Comparison of ENCODE assay signal across 22 cellular contexts in genomic region chr20:36593347-36593746, GRCh38. TPM values are rescaled to one million over a fixed set of nuclear protein-coding genes. Genes with fewer than 3 reads are reported as not detected.
DNase-seq lines count a peak whose midpoint lies in the region; ATAC-seq, FAIRE-seq and TF ChIP-seq lines count a peak whose summit lies in the region.
"Had no signal": no experiment of that assay in that cellular context is flagged by ENCODE, and none has a peak within 500 bp of the region (broad histone marks: within the 10 kb centered on the region; RNA-seq: fewer than 3 reads in every experiment).

No MANE protein-coding gene starts in this region.

- in situ Hi-C loops in HepG2 (cut with HindIII; ENCODE audit: extremely low pct_ligation_motif_present, low pct_unique_long_range_greater_than_20kb), result loop anchor here (5.0 kb wide), 1 partner anchor 36 kb away; no protein-coding TSS in a partner anchor

- TF ChIP-seq RAD21 in HepG2 (CRISPR knock-in tag; IDR thresholded peaks at IDR 0.05), result no peak

- no peak for TF ChIP-seq EP300 in HepG2 (IDR thresholded peaks at IDR 0.05; ENCODE audit: low read depth in 2 of 2, low read length in 2 of 2)
- no peak for TF ChIP-seq EP300 in HepG2 (CRISPR knock-in tag; IDR thresholded peaks at IDR 0.05; ENCODE audit: borderline replicate concordance)

- no TSS peak for BruUV-seq in HepG2 (replicated peaks; lab: Mats Ljungman, UMichigan)

- no peak overlapping the region for H3K4me3 Mint-ChIP-seq in activated naive CD8-positive, alpha-beta T cell treated with anti-CD3 and anti-CD28 coated beads, Interleukin-2, amount 10 ng/mL, durations not matched to agents 7 days and 5 days
- H3K4me3 Mint-ChIP-seq: endodermal cell had no signal

- H3K36me3 ChIP-seq in HepG2 (replicated peaks in 1 of 2; ENCODE audit: control insufficient read depth in 1 of 2, insufficient read depth in 2 of 2, low read length in 2 of 2), result peaks cover 17 to 30% of the 10 kb centered on the region in 2 experiments
- peaks cover 0 to 6% (median 0%) of the 10 kb centered on the region in 4 donors for H3K36me3 ChIP-seq in right lobe of liver
- H3K36me3 ChIP-seq in OCI-LY3 (replicated peaks; ENCODE audit: low read depth, low read length), result peaks cover 45% of the 10 kb centered on the region
- H3K36me3 ChIP-seq: ascending aorta had no signal

- H3K9me3 Mint-ChIP-seq in activated naive CD8-positive, alpha-beta T cell treated with anti-CD3 and anti-CD28 coated beads, Interleukin-2, amount 10 ng/mL, durations not matched to agents 7 days and 5 days, result no peaks in the 10 kb centered on the region

- peaks cover 20% of the 10 kb centered on the region for H3K36me3 Mint-ChIP-seq in activated naive CD8-positive, alpha-beta T cell treated with anti-CD3 and anti-CD28 coated beads, Interleukin-2, amount 10 ng/mL, durations not matched to agents 7 days and 5 days

- no peaks in the 10 kb centered on the region for H3K27me3 Mint-ChIP-seq in activated naive CD8-positive, alpha-beta T cell treated with anti-CD3 and anti-CD28 coated beads, Interleukin-2, amount 10 ng/mL, durations not matched to agents 7 days and 5 days

- peak overlapping the region; percentile 78 for H3K27ac Mint-ChIP-seq in activated naive CD8-positive, alpha-beta T cell treated with anti-CD3 and anti-CD28 coated beads, Interleukin-2, amount 10 ng/mL, durations not matched to agents 7 days and 5 days

- H3K27me3 ChIP-seq in HepG2 (ENCODE audit: control insufficient read depth in 1 of 2, insufficient read depth in 2 of 2, low read length in 2 of 2) (no peaks in the 10 kb centered on the region), right lobe of liver (no peaks in the 10 kb centered on the region), OCI-LY3 (ENCODE audit: low read depth, low read length) (no peaks in the 10 kb centered on the region)
- H3K27me3 ChIP-seq: ascending aorta had no signal

- TF ChIP-seq POLR2A in HepG2 (IDR thresholded peaks at IDR 0.05; ENCODE audit: insufficient read depth in 1 of 2, low read depth in 2 of 2, low read length in 2 of 2) (no peak), right lobe of liver (IDR thresholded peaks at IDR 0.05) (no peak)

- H4K20me1 ChIP-seq in HepG2 (ENCODE audit: insufficient read depth, low read length) (no peaks in the 10 kb centered on the region), OCI-LY3 (ENCODE audit: insufficient read depth, low read length) (no peaks in the 10 kb centered on the region)

- H3K4me1 Mint-ChIP-seq in activated naive CD8-positive, alpha-beta T cell treated with anti-CD3 and anti-CD28 coated beads, Interleukin-2, amount 10 ng/mL, durations not matched to agents 7 days and 5 days, result peaks cover 38% of the 10 kb centered on the region

- H3K79me2 ChIP-seq in HepG2 (ENCODE audit: insufficient read depth, low read length) (no peaks in the 10 kb centered on the region), OCI-LY3 (ENCODE audit: low read length) (peaks cover 36% of the 10 kb centered on the region)

- H3K4me1 ChIP-seq in HepG2 (ENCODE audit: insufficient read depth, low read length), result peaks cover under 1% of the 10 kb centered on the region; the same call in 1 of the 2 replicates
- no peaks in the 10 kb centered on the region for H3K4me1 ChIP-seq in right lobe of liver
- peaks cover 56% of the 10 kb centered on the region for H3K4me1 ChIP-seq in OCI-LY3 (ENCODE audit: low read length)
- H3K4me1 ChIP-seq: ascending aorta had no signal

- POLR2A ChIA-PET in HepG2 (lab: Yijun Ruan, JAX), result interaction anchor here (1.3 to 5.7 kb wide), 3 partner anchors 13 to 20 kb away, joined by 4 to 38 read pairs (median 9); partner anchors contain the start of genes RAB5IF and TGIF2
- POLR2A ChIA-PET in activated naive CD8-positive, alpha-beta T cell treated with anti-CD3 and anti-CD28 coated beads, Interleukin-2, amount 10 ng/mL, durations not matched to agents 7 days and 5 days (lab: Charles Lee), result interaction anchor here (5.1 to 18.2 kb wide), 3 partner anchors 12 to 19 kb away, joined by 38 to 195 read pairs (median 50); partner anchors contain the start of genes RAB5IF and TGIF2

- no peak overlapping the region for H3K4me2 ChIP-seq in HepG2 (ENCODE audit: low read depth, low read length)
- peak overlapping the region; percentile 82 for H3K4me2 ChIP-seq in OCI-LY3 (ENCODE audit: low read length)

- TF ChIP-seq CTCF in HepG2 (CRISPR knock-in tag; IDR thresholded peaks at IDR 0.05), result no peak
- TF ChIP-seq CTCF in right lobe of liver (IDR thresholded peaks at IDR 0.05), result no peak
- TF ChIP-seq CTCF in OCI-LY3 (IDR thresholded peaks at IDR 0.05; ENCODE audit: low read depth, low read length), result no peak

- no peak overlapping the region for H2AFZ ChIP-seq in HepG2 (ENCODE audit: low read length)
- H2AFZ ChIP-seq in OCI-LY3 (ENCODE audit: low read depth, low read length), result no peak overlapping the region

- no peak for ATAC-seq in HepG2
- no peak for ATAC-seq in right lobe of liver
- ATAC-seq in activated naive CD8-positive, alpha-beta T cell treated with anti-CD3 and anti-CD28 coated beads, Interleukin-2, amount 10 ng/mL, durations not matched to agents 7 days and 5 days (ENCODE audit: low read depth), result no peak

- intact Hi-C loops in HepG2 (cut with micrococcal nuclease; ENCODE audit: unreplicated experiment) (no loop called here), right lobe of liver (cut with DNase I) (no loop called here)

- no peak for DNase-seq in HepG2 (ENCODE audit: low spot score)
- no peak for DNase-seq in right lobe of liver
- DNase-seq in activated naive CD8-positive, alpha-beta T cell treated with anti-CD3 and anti-CD28 coated beads, Interleukin-2, amount 10 ng/mL, durations not matched to agents 7 days and 5 days, result no peak
- no peak for DNase-seq in hippocampal formation (lab: John Stamatoyannopoulos, UW)
- DNase-seq in NCI-H1417 (lab: John Stamatoyannopoulos, UW), result no peak
- DNase-seq in H4 (ENCODE audit: low spot score), result no peak
- DNase-seq: activated gamma-delta T cell; COR-L47; endodermal cell; glutamatergic neuron; left ventricle myocardium inferior; mucosa of descending colon; NCI-H1092 treated with DMSO at 0.1 percent for 48 hours; NCI-H2081 treated with DMSO at 0.1 percent for 48 hours; NCI-H510A treated with DMSO at 0.1 percent for 48 hours; SHP77; stimulated activated CD4-positive, alpha-beta T cell treated with anti-CD3 and anti-CD28 coated beads, Interleukin-12 subunit alpha, Interleukin-12 subunit beta, amount 100 ng/mL, for 4 hours had no signal

- H3K4me3 ChIP-seq in HepG2 (replicated peaks in 1 of 3; ENCODE audit: insufficient read depth in 1 of 3, low read depth in 2 of 3, low read length in 3 of 3) (no peak overlapping the region), right lobe of liver (no peak overlapping the region), OCI-LY3 (ENCODE audit: low read length) (peak overlapping the region; percentile 47; the same call in 1 of the 2 replicates)
- H3K4me3 ChIP-seq: ascending aorta, left ventricle myocardium inferior, mucosa of descending colon had no signal

- FAIRE-seq in HepG2 (lab: Jason Lieb, UNC), result no peak

- H3K27ac ChIP-seq in HepG2 (ENCODE audit: extremely low read length, insufficient read depth, low read length) (no peak overlapping the region), right lobe of liver (no peak overlapping the region), OCI-LY3 (ENCODE audit: low read length) (peak overlapping the region; percentile 98)
- H3K27ac ChIP-seq: ascending aorta, left ventricle myocardium inferior had no signal

- H3K9ac ChIP-seq in HepG2 (ENCODE audit: insufficient read depth, low read depth, low read length), result no peak overlapping the region
- peak overlapping the region; percentile 74 for H3K9ac ChIP-seq in OCI-LY3 (ENCODE audit: low read length)

- H3K9me3 ChIP-seq in HepG2 (ENCODE audit: low read length), result no peaks in the 10 kb centered on the region
- H3K9me3 ChIP-seq in right lobe of liver, result no peaks in the 10 kb centered on the region
- H3K9me3 ChIP-seq in OCI-LY3 (ENCODE audit: insufficient read depth, low read length), result no peaks in the 10 kb centered on the region
- H3K9me3 ChIP-seq: ascending aorta, left ventricle myocardium inferior, mucosa of descending colon had no signal

- WGBS in HepG2 (ENCODE audit: low lambda C conversion rate), result 94% methylated on average over 5 of the region's 5 CpGs
- WGBS in right lobe of liver (ENCODE audit: insufficient coverage, low coverage, low lambda C conversion rate, missing lambda C conversion rate), result no CpG with 5 or more reads among the region's 5 CpGs

- CTCF ChIA-PET in HepG2 (lab: Yijun Ruan, JAX; ENCODE audit: low intra/inter-chr PET ratio, low total read pairs), result interaction anchor here (1.3 to 2.1 kb wide), 2 partner anchors 18 to 37 kb away, joined by 4 to 10 read pairs; no protein-coding TSS in a partner anchor

RNA-seq across cellular contexts. Expression of gene RAB5IF, which starts 12.2 kb away (rescaled TPM):
- total RNA-seq in HepG2 (2016; rRNA removed; fragmentation: Illumina TruSeq; extraction: Trizol) (292 and 305 TPM in 2 replicates), right lobe of liver (100 to 1,000 TPM in 5 of 6 experiments, 10 to 100 TPM in 1; 78.1 to 232 (median 125) TPM)
- total RNA-seq in HepG2 (2016; cell fraction: cytosol; rRNA removed; fragmentation: Illumina TruSeq; extraction: Trizol; ENCODE audit: low read depth), result 190 and 258 TPM in 2 replicates
- 267 and 306 TPM in 2 replicates for total RNA-seq in HepG2 (2016; cell fraction: insoluble cytoplasmic fraction; rRNA removed; fragmentation: Illumina TruSeq; extraction: Trizol)
- 365 and 437 TPM in 2 replicates for total RNA-seq in HepG2 (2016; cell fraction: membrane; rRNA removed; fragmentation: Illumina TruSeq; extraction: Trizol)
- total RNA-seq in HepG2 (2016; cell fraction: nucleus; rRNA removed; fragmentation: Illumina TruSeq; extraction: Trizol), result 223 and 239 TPM in 2 replicates
- polyA plus RNA-seq in HepG2 (2011; rRNA removed), result 218 and 261 TPM in 2 replicates
- polyA plus RNA-seq in HepG2 (2011; cell fraction: cytosol; rRNA removed), result 176 and 232 TPM in 2 replicates
- polyA plus RNA-seq in HepG2 (2011; cell fraction: nucleus; rRNA removed), result 176 and 181 TPM in 2 replicates
- 118 and 180 TPM in 2 replicates for polyA plus RNA-seq in HepG2 (2012)
- polyA plus RNA-seq in HepG2 (2016; cell fraction: cytosol; fragmentation: Illumina TruSeq; extraction: Trizol; ENCODE audit: low read depth), result 222 and 320 TPM in 2 replicates
- 310 and 340 TPM in 2 replicates for polyA plus RNA-seq in HepG2 (2016; cell fraction: insoluble cytoplasmic fraction; fragmentation: Illumina TruSeq; extraction: Trizol; ENCODE audit: low read depth)
- 323 and 387 TPM in 2 replicates for polyA plus RNA-seq in HepG2 (2016; cell fraction: membrane; fragmentation: Illumina TruSeq; extraction: Trizol; ENCODE audit: low read depth)
- polyA plus RNA-seq in HepG2 (2016; cell fraction: nucleus; fragmentation: Illumina TruSeq; extraction: Trizol; ENCODE audit: insufficient read depth, low read depth), result 436 and 461 TPM in 2 replicates
- 97.1 and 193 TPM in 2 replicates for polyA minus RNA-seq in HepG2 (2011; rRNA and poly(A)+ RNA removed; ENCODE audit: low replicate concordance)
- polyA minus RNA-seq in HepG2 (2011; cell fraction: cytosol; rRNA and poly(A)+ RNA removed), result 56.5 and 59.2 TPM in 2 replicates
- 46.6 and 50.2 TPM in 2 replicates for polyA minus RNA-seq in HepG2 (2011; cell fraction: nucleus; rRNA and poly(A)+ RNA removed)
- 10 to 100 TPM; 73.1 to 76.1 TPM for total RNA-seq in activated naive CD8-positive, alpha-beta T cell treated with anti-CD3 and anti-CD28 coated beads, Interleukin-2, amount 10 ng/mL, durations not matched to agents 7 days and 5 days
- 215 and 237 TPM in 2 replicates for total RNA-seq in H4 (2014; rRNA removed; shearing (Covaris generic))

RNA-seq across cellular contexts. Expression of gene TGIF2, which starts 19.9 kb away (rescaled TPM):
- total RNA-seq in HepG2 (2016; rRNA removed; fragmentation: Illumina TruSeq; extraction: Trizol), result 53.9 and 60.3 TPM in 2 replicates
- total RNA-seq in HepG2 (2016; cell fraction: cytosol; rRNA removed; fragmentation: Illumina TruSeq; extraction: Trizol; ENCODE audit: low read depth), result 14.9 and 16.3 TPM in 2 replicates
- total RNA-seq in HepG2 (2016; cell fraction: insoluble cytoplasmic fraction; rRNA removed; fragmentation: Illumina TruSeq; extraction: Trizol), result 49.1 and 52.3 TPM in 2 replicates
- total RNA-seq in HepG2 (2016; cell fraction: membrane; rRNA removed; fragmentation: Illumina TruSeq; extraction: Trizol), result 65.6 and 66.2 TPM in 2 replicates
- 24.2 and 31.3 TPM in 2 replicates for total RNA-seq in HepG2 (2016; cell fraction: nucleus; rRNA removed; fragmentation: Illumina TruSeq; extraction: Trizol)
- polyA plus RNA-seq in HepG2 (2011; rRNA removed), result 41.3 and 49.9 TPM in 2 replicates
- polyA plus RNA-seq in HepG2 (2011; cell fraction: cytosol; rRNA removed), result 46.3 and 49.3 TPM in 2 replicates
- polyA plus RNA-seq in HepG2 (2011; cell fraction: nucleus; rRNA removed), result 32.5 and 35.0 TPM in 2 replicates
- 23.6 and 28.9 TPM in 2 replicates for polyA plus RNA-seq in HepG2 (2012)
- 12.4 and 13.0 TPM in 2 replicates for polyA plus RNA-seq in HepG2 (2016; cell fraction: cytosol; fragmentation: Illumina TruSeq; extraction: Trizol; ENCODE audit: low read depth)
- polyA plus RNA-seq in HepG2 (2016; cell fraction: insoluble cytoplasmic fraction; fragmentation: Illumina TruSeq; extraction: Trizol; ENCODE audit: low read depth), result 49.9 and 59.5 TPM in 2 replicates
- 44.7 and 47.8 TPM in 2 replicates for polyA plus RNA-seq in HepG2 (2016; cell fraction: membrane; fragmentation: Illumina TruSeq; extraction: Trizol; ENCODE audit: low read depth)
- polyA plus RNA-seq in HepG2 (2016; cell fraction: nucleus; fragmentation: Illumina TruSeq; extraction: Trizol; ENCODE audit: insufficient read depth, low read depth), result 38.6 and 40.7 TPM in 2 replicates
- 14.1 and 93.1 TPM in 2 replicates for polyA minus RNA-seq in HepG2 (2011; rRNA and poly(A)+ RNA removed; ENCODE audit: low replicate concordance)
- 38.7 and 42.5 TPM in 2 replicates for polyA minus RNA-seq in HepG2 (2011; cell fraction: cytosol; rRNA and poly(A)+ RNA removed)
- 19.2 and 22.9 TPM in 2 replicates for polyA minus RNA-seq in HepG2 (2011; cell fraction: nucleus; rRNA and poly(A)+ RNA removed)
- 1 to 10 TPM; 3.2 to 7.8 (median 5.9) TPM for total RNA-seq in right lobe of liver
- 10 to 100 TPM; 32.2 to 33.1 TPM for total RNA-seq in activated naive CD8-positive, alpha-beta T cell treated with anti-CD3 and anti-CD28 coated beads, Interleukin-2, amount 10 ng/mL, durations not matched to agents 7 days and 5 days
- total RNA-seq in H4 (2014; rRNA removed; shearing (Covaris generic)), result 6.6 and 9.0 TPM in 2 replicates

RNA-seq across cellular contexts. Expression of gene MYL9, which starts 52.0 kb away (rescaled TPM):
- total RNA-seq in HepG2 (2016; rRNA removed; fragmentation: Illumina TruSeq; extraction: Trizol) (2.2 and 2.7 TPM in 2 replicates), right lobe of liver (10 to 100 TPM in 4 of 6 experiments, 1 to 10 TPM in 2; 7.7 to 44.2 (median 18.1) TPM)
- total RNA-seq in HepG2 (2016; cell fraction: cytosol; rRNA removed; fragmentation: Illumina TruSeq; extraction: Trizol; ENCODE audit: low read depth), result 0.79 and 0.91 TPM in 2 replicates
- total RNA-seq in HepG2 (2016; cell fraction: insoluble cytoplasmic fraction; rRNA removed; fragmentation: Illumina TruSeq; extraction: Trizol), result 2.5 TPM in 2 replicates
- 1.5 and 2.5 TPM in 2 replicates for total RNA-seq in HepG2 (2016; cell fraction: membrane; rRNA removed; fragmentation: Illumina TruSeq; extraction: Trizol)
- total RNA-seq in HepG2 (2016; cell fraction: nucleus; rRNA removed; fragmentation: Illumina TruSeq; extraction: Trizol), result 1.3 and 1.7 TPM in 2 replicates
- polyA plus RNA-seq in HepG2 (2011; rRNA removed), result 0.87 and 1.1 TPM in 2 replicates
- 0.72 and 0.73 TPM in 2 replicates for polyA plus RNA-seq in HepG2 (2011; cell fraction: cytosol; rRNA removed)
- 0.59 and 0.69 TPM in 2 replicates for polyA plus RNA-seq in HepG2 (2011; cell fraction: nucleus; rRNA removed)
- 1.2 and 1.4 TPM in 2 replicates for polyA plus RNA-seq in HepG2 (2012)
- polyA plus RNA-seq in HepG2 (2016; cell fraction: cytosol; fragmentation: Illumina TruSeq; extraction: Trizol; ENCODE audit: low read depth), result 4.6 and 5.7 TPM in 2 replicates
- polyA plus RNA-seq in HepG2 (2016; cell fraction: insoluble cytoplasmic fraction; fragmentation: Illumina TruSeq; extraction: Trizol; ENCODE audit: low read depth), result 10.1 and 12.3 TPM in 2 replicates
- polyA plus RNA-seq in HepG2 (2016; cell fraction: membrane; fragmentation: Illumina TruSeq; extraction: Trizol; ENCODE audit: low read depth), result 6.4 and 6.8 TPM in 2 replicates
- 8.9 and 9.0 TPM in 2 replicates for polyA plus RNA-seq in HepG2 (2016; cell fraction: nucleus; fragmentation: Illumina TruSeq; extraction: Trizol; ENCODE audit: insufficient read depth, low read depth)
- 0.72 and 4.7 TPM in 2 replicates for polyA minus RNA-seq in HepG2 (2011; rRNA and poly(A)+ RNA removed; ENCODE audit: low replicate concordance)
- polyA minus RNA-seq in HepG2 (2011; cell fraction: cytosol; rRNA and poly(A)+ RNA removed), result 0.70 and 0.89 TPM in 2 replicates
- polyA minus RNA-seq in HepG2 (2011; cell fraction: nucleus; rRNA and poly(A)+ RNA removed), result 0.39 and 0.75 TPM in 2 replicates
- total RNA-seq in activated naive CD8-positive, alpha-beta T cell treated with anti-CD3 and anti-CD28 coated beads, Interleukin-2, amount 10 ng/mL, durations not matched to agents 7 days and 5 days, result under 1 TPM; 0.51 to 0.61 TPM
- total RNA-seq in H4 (2014; rRNA removed; shearing (Covaris generic)), result not detected in 2 replicates

RNA-seq across cellular contexts. Expression of gene SLA2, which starts 52.6 kb away (rescaled TPM):
- 1.6 and 1.8 TPM in 2 replicates for total RNA-seq in HepG2 (2016; rRNA removed; fragmentation: Illumina TruSeq; extraction: Trizol)
- total RNA-seq in HepG2 (2016; cell fraction: cytosol; rRNA removed; fragmentation: Illumina TruSeq; extraction: Trizol; ENCODE audit: low read depth), result 0.20 and 0.71 TPM in 2 replicates
- total RNA-seq in HepG2 (2016; cell fraction: insoluble cytoplasmic fraction; rRNA removed; fragmentation: Illumina TruSeq; extraction: Trizol), result 1.7 and 2.2 TPM in 2 replicates
- 1.8 TPM in 2 replicates for total RNA-seq in HepG2 (2016; cell fraction: membrane; rRNA removed; fragmentation: Illumina TruSeq; extraction: Trizol)
- total RNA-seq in HepG2 (2016; cell fraction: nucleus; rRNA removed; fragmentation: Illumina TruSeq; extraction: Trizol), result 0.94 and 1.2 TPM in 2 replicates
- 3.6 and 4.5 TPM in 2 replicates for polyA plus RNA-seq in HepG2 (2011; rRNA removed)
- 4.4 and 4.5 TPM in 2 replicates for polyA plus RNA-seq in HepG2 (2011; cell fraction: cytosol; rRNA removed)
- polyA plus RNA-seq in HepG2 (2011; cell fraction: nucleus; rRNA removed), result 2.9 and 3.0 TPM in 2 replicates
- 1.2 and 2.0 TPM in 2 replicates for polyA plus RNA-seq in HepG2 (2012)
- 0.62 and 0.83 TPM in 2 replicates for polyA plus RNA-seq in HepG2 (2016; cell fraction: cytosol; fragmentation: Illumina TruSeq; extraction: Trizol; ENCODE audit: low read depth)
- 2.6 TPM in 2 replicates for polyA plus RNA-seq in HepG2 (2016; cell fraction: insoluble cytoplasmic fraction; fragmentation: Illumina TruSeq; extraction: Trizol; ENCODE audit: low read depth)
- 1.6 TPM in 2 replicates for polyA plus RNA-seq in HepG2 (2016; cell fraction: membrane; fragmentation: Illumina TruSeq; extraction: Trizol; ENCODE audit: low read depth)
- polyA plus RNA-seq in HepG2 (2016; cell fraction: nucleus; fragmentation: Illumina TruSeq; extraction: Trizol; ENCODE audit: insufficient read depth, low read depth), result 2.1 TPM in 2 replicates
- 0.09 and 3.5 TPM in 2 replicates for polyA minus RNA-seq in HepG2 (2011; rRNA and poly(A)+ RNA removed; ENCODE audit: low replicate concordance)
- polyA minus RNA-seq in HepG2 (2011; cell fraction: cytosol; rRNA and poly(A)+ RNA removed), result 1.5 and 1.6 TPM in 2 replicates
- 1.2 and 1.3 TPM in 2 replicates for polyA minus RNA-seq in HepG2 (2011; cell fraction: nucleus; rRNA and poly(A)+ RNA removed)
- under 1 TPM; 0.18 to 0.50 (median 0.32) TPM for total RNA-seq in right lobe of liver
- 100 to 1,000 TPM; 103 TPM for total RNA-seq in activated naive CD8-positive, alpha-beta T cell treated with anti-CD3 and anti-CD28 coated beads, Interleukin-2, amount 10 ng/mL, durations not matched to agents 7 days and 5 days
- not detected in 2 replicates for total RNA-seq in H4 (2014; rRNA removed; shearing (Covaris generic))
- total RNA-seq: ascending aorta, chondrocyte, LHCN-M2, renal cortical epithelial cell had no signal
